Comparison of ENCODE assay signal across 2 cellular contexts in genomic region chr6:125458493-125458892, GRCh38.
DNase-seq lines count a peak whose midpoint lies in the region; ATAC-seq, FAIRE-seq and TF ChIP-seq lines count a peak whose summit lies in the region.
"Not testable (repeated sequence)": the region's sequence is repeated elsewhere in the genome, so short reads cannot be mapped to it uniquely, and the experiment has no call there.

No MANE protein-coding gene starts in this region.

- not testable (repeated sequence) for H3K27ac ChIP-seq in A549; HEK293 (ENCODE audit: extremely low read depth, low read depth, low read length)

- ATAC-seq in A549 = not testable (repeated sequence)

- CTCF ChIA-PET in A549 (lab: Yijun Ruan, JAX); HEK293 (lab: Yijun Ruan, JAX): not testable (repeated sequence)

- TF ChIP-seq POLR2A in A549 (IDR thresholded peaks at IDR 0.05; ENCODE audit: low read length) = not testable (repeated sequence)

- not testable (repeated sequence) for H3K4me1 ChIP-seq in A549; HEK293 (ENCODE audit: control insufficient read depth, insufficient read depth, low read length)

- 0% methylated on average over 1 of the region's 1 CpG for WGBS in A549 (ENCODE audit: missing lambda C conversion rate)

- not testable (repeated sequence) for H3K4me3 ChIP-seq in A549; HEK293 (ENCODE audit: low read depth, low read length)

- not testable (repeated sequence) for H3K4me2 ChIP-seq in A549

- TF ChIP-seq EP300 in A549 (IDR thresholded peaks at IDR 0.05) = not testable (repeated sequence)

- TF ChIP-seq CTCF in A549 (IDR thresholded peaks at IDR 0.05); HEK293 (tag by site-specific recombination; IDR thresholded peaks at IDR 0.05): not testable (repeated sequence)

- POLR2A ChIA-PET in A549 (lab: Yijun Ruan, JAX); HEK293 (lab: Yijun Ruan, JAX): not testable (repeated sequence)

- H3K9me3 ChIP-seq in A549; HEK293 (ENCODE audit: control insufficient read depth, insufficient read depth, low read depth, low read length): not testable (repeated sequence)

- H3K36me3 ChIP-seq in HEK293 (ENCODE audit: control insufficient read depth in 2 of 2, insufficient read depth in 1 of 2, low read length in 2 of 2) = not testable (repeated sequence)

- not testable (repeated sequence) for FAIRE-seq in A549 (lab: Jason Lieb, UNC)

- TF ChIP-seq RAD21 in A549 (conservative IDR thresholded peaks at IDR 0.05 in 1 of 2, IDR thresholded peaks at IDR 0.05 in 1 of 2) = not testable (repeated sequence)

- DNase-seq in A549 (ENCODE audit: low read depth in 1 of 2, low spot score in 1 of 2) = not testable (repeated sequence)

TF ChIP-seq in A549, 52 proteins besides CTCF, POLR2A, EP300 and RAD21:
- TF ChIP-seq ZFP36 (IDR thresholded peaks at IDR 0.05; ENCODE audit: borderline replicate concordance, partially characterized antibody) = peak; percentile 18

TF ChIP-seq in HEK293, 187 proteins besides CTCF, POLR2A, EP300 and RAD21:
- TF ChIP-seq ZNF585B (tag by site-specific recombination; IDR thresholded peaks at IDR 0.05) = peak; percentile 92
TF ChIP-seq in HEK293: peak in this region for 1; not testable (repeated sequence) for 186.
